Comparison of ENCODE assay signal across 8 cellular contexts in the genomic region with DNA sequence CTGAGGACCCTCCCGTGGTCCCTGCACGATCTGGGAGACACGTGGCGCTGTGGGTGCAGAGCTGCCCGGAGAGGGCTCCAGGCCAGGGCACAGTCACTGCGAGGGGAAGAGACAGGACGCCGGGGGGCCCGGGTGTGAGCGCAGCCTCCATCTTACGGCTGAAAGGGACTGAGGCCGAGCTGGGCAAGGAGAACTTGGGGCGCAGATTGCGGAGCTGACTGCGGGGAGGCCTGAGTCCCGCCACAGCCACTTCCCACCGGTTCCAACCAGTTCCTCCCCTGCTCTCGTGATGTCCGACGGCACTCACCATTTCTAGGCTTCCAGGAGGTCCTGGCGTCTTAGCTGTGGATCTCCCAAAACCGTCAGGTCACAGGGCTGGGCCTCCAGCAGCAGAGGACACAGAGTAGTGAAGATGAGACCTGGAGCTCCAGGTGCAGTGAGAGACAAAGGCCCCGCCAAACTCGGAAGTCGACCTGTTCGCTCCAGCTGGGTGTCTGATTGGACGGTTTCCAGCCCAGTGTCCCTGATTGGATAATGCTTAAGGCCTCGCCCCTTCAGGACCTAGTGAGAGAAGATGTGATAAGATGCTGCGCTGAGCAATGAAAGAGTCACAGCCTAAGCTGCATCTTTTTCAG. TPM values are rescaled to one million over a fixed set of nuclear protein-coding genes. Genes with fewer than 3 reads are reported as not detected.
DNase-seq lines count a peak whose midpoint lies in the region; ATAC-seq and TF ChIP-seq lines count a peak whose summit lies in the region.

No MANE protein-coding gene starts in this region.

- POLR2A ChIA-PET in naive thymus-derived CD4-positive, alpha-beta T cell (lab: Charles Lee): interaction anchor here (0.6 to 3.6 kb wide), 9 partner anchors 10 to 1953 kb away, joined by 3 to 21 read pairs (median 6); a partner anchor contains a TSS

- H3K9me3 ChIP-seq in adrenal gland (replicated peaks in 1 of 3) (no peaks in the 10 kb centered on the region), psoas muscle (peaks cover 7% of the 10 kb centered on the region)
- H3K9me3 ChIP-seq in naive thymus-derived CD4-positive, alpha-beta T cell (ENCODE audit: control insufficient read depth in 2 of 3, low read length in 3 of 3): no peaks in the 10 kb centered on the region

- H3K4me1 ChIP-seq in adrenal gland (replicated peaks in 1 of 2): no peaks in the 10 kb centered on the region
- H3K4me1 ChIP-seq in naive thymus-derived CD4-positive, alpha-beta T cell (ENCODE audit: control insufficient read depth in 2 of 2, insufficient read depth in 2 of 2, low read length in 2 of 2): no peaks in the 10 kb centered on the region
- H3K4me1 ChIP-seq in psoas muscle: no peaks in the 10 kb centered on the region

- H3K36me3 Mint-ChIP-seq in naive thymus-derived CD4-positive, alpha-beta T cell: peaks cover 0 to 19% (median 7%) of the 10 kb centered on the region in 5 donors

- peak; percentile 18 to 80 (median 46) for DNase-seq in stimulated activated naive CD4-positive, alpha-beta T cell (lab: John Stamatoyannopoulos, UW)
- DNase-seq in stimulated activated naive CD4-positive, alpha-beta T cell treated with Interleukin-2 at 50 U/mL for 16 hours (lab: John Stamatoyannopoulos, UW): no peak
- DNase-seq in adrenal gland: peak in 5 of 7 donors; percentile 12 to 71 (median 30)
- DNase-seq in naive thymus-derived CD4-positive, alpha-beta T cell: peak in 8 of 9 donors; percentile 35 to 78 (median 62)
- no peak for DNase-seq in NCI-H2196 (lab: John Stamatoyannopoulos, UW; ENCODE audit: unreplicated experiment)
- no peak for DNase-seq in psoas muscle

- H3K27me3 Mint-ChIP-seq in naive thymus-derived CD4-positive, alpha-beta T cell: no peaks in the 10 kb centered on the region

- H3K27me3 ChIP-seq in adrenal gland: no peaks in the 10 kb centered on the region
- H3K27me3 ChIP-seq in naive thymus-derived CD4-positive, alpha-beta T cell (ENCODE audit: control insufficient read depth in 2 of 2, insufficient read depth in 2 of 2, low read length in 2 of 2): no peaks in the 10 kb centered on the region
- H3K27me3 ChIP-seq in psoas muscle (ENCODE audit: insufficient read depth in 3 of 3, low read length in 2 of 3): no peaks in the 10 kb centered on the region

- ATAC-seq in naive thymus-derived CD4-positive, alpha-beta T cell: peak; percentile 76
- ATAC-seq in HG02870 (IDR thresholded peaks at IDR 0.05; ENCODE audit: unreplicated experiment) (no peak), HG02970 (IDR thresholded peaks at IDR 0.05; ENCODE audit: low FRiP score, unreplicated experiment) (no peak), psoas muscle (no peak)

- no peaks in the 10 kb centered on the region for H3K36me3 ChIP-seq in adrenal gland (replicated peaks in 1 of 2)
- H3K36me3 ChIP-seq in naive thymus-derived CD4-positive, alpha-beta T cell (ENCODE audit: control insufficient read depth in 2 of 3, insufficient read depth in 3 of 3, low read length in 3 of 3): no peaks in the 10 kb centered on the region
- H3K36me3 ChIP-seq in psoas muscle (ENCODE audit: insufficient read depth in 1 of 2, low read depth in 1 of 2): no peaks in the 10 kb centered on the region

- no peak overlapping the region for H3K27ac ChIP-seq in adrenal gland
- H3K27ac ChIP-seq in naive thymus-derived CD4-positive, alpha-beta T cell (ENCODE audit: low read depth, low read length): peak overlapping the region; percentile 35
- H3K27ac ChIP-seq in psoas muscle: no peak overlapping the region

- H3K27ac Mint-ChIP-seq in naive thymus-derived CD4-positive, alpha-beta T cell: peak overlapping the region in 7 of 9 donors; percentile 0 to 77 (median 52)

- H3K4me3 Mint-ChIP-seq in naive thymus-derived CD4-positive, alpha-beta T cell: peak overlapping the region; percentile 43 to 81 (median 68)

- H3K4me3 ChIP-seq in adrenal gland (peak overlapping the region in 1 of 4 donors; percentile 32), psoas muscle (no peak overlapping the region)
- H3K4me3 ChIP-seq in naive thymus-derived CD4-positive, alpha-beta T cell (ENCODE audit: low read length): peak overlapping the region; percentile 41

- TF ChIP-seq CTCF in adrenal gland (IDR thresholded peaks at IDR 0.05) (no peak), psoas muscle (IDR thresholded peaks at IDR 0.05) (no peak)

- no peak for TF ChIP-seq POLR2A in adrenal gland (IDR thresholded peaks at IDR 0.05)

- WGBS in adrenal gland, 4 donors: 22 to 27% (median 22%) methylated on average over 10 to 29 of the region's 29 CpGs
- WGBS in psoas muscle, 3 donors: 22% methylated on average over 29 of the region's 29 CpGs

- peaks cover 5 to 15% (median 8%) of the 10 kb centered on the region in 7 donors for H3K4me1 Mint-ChIP-seq in naive thymus-derived CD4-positive, alpha-beta T cell

- CTCF ChIA-PET in naive thymus-derived CD4-positive, alpha-beta T cell (lab: Charles Lee): no interaction called here

- peaks cover 0 to 31% (median 0%) of the 10 kb centered on the region in 11 donors for H3K9me3 Mint-ChIP-seq in naive thymus-derived CD4-positive, alpha-beta T cell

- intact Hi-C loops in adrenal gland (cut with DNase I): no loop called here
- intact Hi-C loops in naive thymus-derived CD4-positive, alpha-beta T cell (cut with micrococcal nuclease): no loop called here
- intact Hi-C loops in psoas muscle (cut with DNase I): no loop called here

RNA-seq across cellular contexts. Expression of a gene that starts 4.8 kb away (rescaled TPM):
- total RNA-seq in adrenal gland: 10 to 100 TPM in 6 of 8 donors, 1 to 10 TPM in 2; 8.4 to 19.5 (median 14.4) TPM
- polyA plus RNA-seq in adrenal gland: 10 to 100 TPM in 1 of 3 donors, 1 to 10 TPM in 2; 2.7 to 19.7 (median 4.3) TPM
- 10 to 100 TPM in 4 of 5 experiments, 1 to 10 TPM in 1; 9.5 to 33.8 (median 14.8) TPM for total RNA-seq in naive thymus-derived CD4-positive, alpha-beta T cell
- 10 to 100 TPM in 1 of 2 donors, 1 to 10 TPM in 1; 9.8 to 16.0 TPM for polyA plus RNA-seq in naive thymus-derived CD4-positive, alpha-beta T cell
- total RNA-seq in psoas muscle: 10 to 100 TPM in 1 of 4 donors, 1 to 10 TPM in 3; 4.5 to 10.9 (median 6.5) TPM
- 10 to 100 TPM in 1 of 3 donors, 1 to 10 TPM in 2; 1.5 to 13.5 (median 4.2) TPM for polyA plus RNA-seq in psoas muscle

RNA-seq across cellular contexts. Expression of a gene that starts 39.3 kb away (rescaled TPM):
- total RNA-seq in adrenal gland (10 to 100 TPM in 7 of 8 donors, 1 to 10 TPM in 1; 9.9 to 38.6 (median 22.2) TPM), psoas muscle (10 to 100 TPM in 1 of 4 donors, 1 to 10 TPM in 3; 6.8 to 12.5 (median 8.7) TPM)
- polyA plus RNA-seq in adrenal gland (10 to 100 TPM in 1 of 3 donors, 1 to 10 TPM in 2; 4.7 to 22.1 (median 7.5) TPM), psoas muscle (1 to 10 TPM; 2.4 to 8.7 (median 2.7) TPM)
- 10 to 100 TPM; 20.4 to 93.9 (median 55.7) TPM for total RNA-seq in naive thymus-derived CD4-positive, alpha-beta T cell
- 10 to 100 TPM; 23.5 to 35.9 TPM for polyA plus RNA-seq in naive thymus-derived CD4-positive, alpha-beta T cell

RNA-seq across cellular contexts. Expression of a gene that starts 39.9 kb away (rescaled TPM):
- total RNA-seq in adrenal gland (1 to 10 TPM; 1.4 to 9.0 (median 2.8) TPM), psoas muscle (1 to 10 TPM in 3 of 4 donors, under 1 TPM in 1; 0.69 to 2.3 (median 1.8) TPM)
- polyA plus RNA-seq in adrenal gland (1 to 10 TPM; 1.6 to 4.4 (median 2.7) TPM), psoas muscle (1 to 10 TPM in 1 of 3 donors, under 1 TPM in 2; 0.69 to 2.1 (median 0.94) TPM)
- total RNA-seq in naive thymus-derived CD4-positive, alpha-beta T cell: 10 to 100 TPM in 2 of 5 experiments, 1 to 10 TPM in 3; 3.4 to 11.6 (median 7.2) TPM
- 1 to 10 TPM; 8.7 to 9.6 TPM for polyA plus RNA-seq in naive thymus-derived CD4-positive, alpha-beta T cell

Comparison
In these comparisons a context has a peak if more than half of its experiments do, and no peak if none do; other contexts are left out.
1. DNase-seq: peak in stimulated activated naive CD4-positive, alpha-beta T cell (6 of 6), adrenal gland (5 of 7) and naive thymus-derived CD4-positive, alpha-beta T cell (8 of 9); none in stimulated activated naive CD4-positive, alpha-beta T cell treated with Interleukin-2 at 50 U/mL for 16 hours (single experiment), NCI-H2196 (single experiment) and psoas muscle (0 of 2).